Comparison of ENCODE assay signal across 2 cellular contexts in the genomic region with DNA sequence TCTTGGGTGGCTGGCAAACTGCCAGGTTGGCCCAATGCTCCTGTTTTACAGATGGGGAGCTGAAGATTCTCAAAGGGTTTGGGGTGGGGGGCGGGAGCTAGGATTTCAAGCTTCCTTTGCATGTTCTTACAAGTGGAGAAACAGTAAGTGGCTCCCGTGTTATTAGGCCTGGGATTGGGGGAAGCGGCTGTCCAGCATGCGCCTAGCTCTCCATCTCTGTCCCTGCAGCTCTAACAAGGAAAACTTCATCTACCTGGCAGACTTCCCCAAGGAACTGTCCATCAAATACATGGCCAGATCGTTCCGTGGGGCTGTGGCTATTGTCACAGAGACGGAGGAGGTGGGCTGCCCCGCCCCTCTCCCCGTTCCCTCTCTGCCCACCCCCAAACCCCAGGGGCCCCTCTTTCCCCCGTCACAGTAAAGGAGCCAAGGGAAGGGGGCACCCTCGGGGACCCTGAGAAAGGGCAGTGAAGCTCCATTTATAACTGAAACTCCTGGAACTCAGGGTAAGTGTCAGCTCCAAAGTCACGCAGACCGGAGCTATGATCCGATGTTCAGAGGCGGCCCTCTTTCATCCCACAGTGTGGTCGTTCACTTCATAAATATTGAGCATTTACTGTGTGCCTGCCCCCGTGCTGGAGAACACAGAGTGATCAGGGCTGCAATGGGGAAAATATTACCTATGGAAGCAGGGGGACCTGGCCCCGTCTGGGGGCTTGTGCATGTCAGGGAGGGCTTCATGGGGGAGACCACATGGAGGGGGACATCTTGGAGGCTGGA.
TF ChIP-seq lines count a peak whose summit lies in the region.

No MANE protein-coding gene starts in this region.

TF ChIP-seq in GM23338, 12 proteins besides CTCF, POLR2A, EP300 and RAD21:
- TF ChIP-seq, protein P1, sequence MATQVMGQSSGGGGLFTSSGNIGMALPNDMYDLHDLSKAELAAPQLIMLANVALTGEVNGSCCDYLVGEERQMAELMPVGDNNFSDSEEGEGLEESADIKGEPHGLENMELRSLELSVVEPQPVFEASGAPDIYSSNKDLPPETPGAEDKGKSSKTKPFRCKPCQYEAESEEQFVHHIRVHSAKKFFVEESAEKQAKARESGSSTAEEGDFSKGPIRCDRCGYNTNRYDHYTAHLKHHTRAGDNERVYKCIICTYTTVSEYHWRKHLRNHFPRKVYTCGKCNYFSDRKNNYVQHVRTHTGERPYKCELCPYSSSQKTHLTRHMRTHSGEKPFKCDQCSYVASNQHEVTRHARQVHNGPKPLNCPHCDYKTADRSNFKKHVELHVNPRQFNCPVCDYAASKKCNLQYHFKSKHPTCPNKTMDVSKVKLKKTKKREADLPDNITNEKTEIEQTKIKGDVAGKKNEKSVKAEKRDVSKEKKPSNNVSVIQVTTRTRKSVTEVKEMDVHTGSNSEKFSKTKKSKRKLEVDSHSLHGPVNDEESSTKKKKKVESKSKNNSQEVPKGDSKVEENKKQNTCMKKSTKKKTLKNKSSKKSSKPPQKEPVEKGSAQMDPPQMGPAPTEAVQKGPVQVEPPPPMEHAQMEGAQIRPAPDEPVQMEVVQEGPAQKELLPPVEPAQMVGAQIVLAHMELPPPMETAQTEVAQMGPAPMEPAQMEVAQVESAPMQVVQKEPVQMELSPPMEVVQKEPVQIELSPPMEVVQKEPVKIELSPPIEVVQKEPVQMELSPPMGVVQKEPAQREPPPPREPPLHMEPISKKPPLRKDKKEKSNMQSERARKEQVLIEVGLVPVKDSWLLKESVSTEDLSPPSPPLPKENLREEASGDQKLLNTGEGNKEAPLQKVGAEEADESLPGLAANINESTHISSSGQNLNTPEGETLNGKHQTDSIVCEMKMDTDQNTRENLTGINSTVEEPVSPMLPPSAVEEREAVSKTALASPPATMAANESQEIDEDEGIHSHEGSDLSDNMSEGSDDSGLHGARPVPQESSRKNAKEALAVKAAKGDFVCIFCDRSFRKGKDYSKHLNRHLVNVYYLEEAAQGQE (IDR thresholded peaks at IDR 0.05; ENCODE audit: unreplicated experiment): no peak

TF ChIP-seq in K562, 482 proteins besides CTCF, POLR2A, EP300 and RAD21:
- TF ChIP-seq ZNF217 (CRISPR knock-in tag; IDR thresholded peaks at IDR 0.05) (no peak), NFIC (IDR thresholded peaks at IDR 0.05) (peak; percentile 88), MED1 (CRISPR knock-in tag; IDR thresholded peaks at IDR 0.05; ENCODE audit: borderline replicate concordance) (no peak), TRIM28 (IDR thresholded peaks at IDR 0.05) (no peak), KAT7 (CRISPR knock-in tag; IDR thresholded peaks at IDR 0.05; ENCODE audit: borderline replicate concordance) (no peak), HNRNPH1 (optimal IDR thresholded peaks at IDR 0.05; ENCODE audit: low read depth, low read length) (no peak)
